In the genomic region with DNA sequence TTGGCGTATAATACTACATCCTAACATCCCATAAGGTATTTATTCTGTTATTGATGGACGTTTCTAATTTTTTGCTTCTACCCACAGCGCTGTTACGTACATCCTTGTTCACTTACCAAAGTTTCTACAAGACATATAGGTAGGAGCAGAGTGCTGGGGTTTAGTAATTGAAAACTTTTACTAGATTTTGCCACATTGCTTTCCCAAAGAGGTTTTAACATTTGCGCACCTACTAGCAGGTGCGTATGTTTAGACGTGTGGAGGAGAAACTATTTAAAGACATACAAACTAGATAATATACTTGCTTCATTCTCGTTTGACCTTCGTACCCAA, we compare ENCODE assay signal across 8 cellular contexts. TPM values are rescaled to one million over a fixed set of nuclear protein-coding genes. Genes with fewer than 3 reads are reported as not detected.
DNase-seq lines count a peak whose midpoint lies in the region; TF ChIP-seq lines count a peak whose summit lies in the region.

No MANE protein-coding gene starts in this region.

- H3K18ac ChIP-seq in trophoblast cell (ENCODE audit: low read length) = no peak overlapping the region

- H3K9me3 Mint-ChIP-seq in T-helper 2 cell treated with Interferon-gamma antibody and Interleukin-4, amounts not matched to agents 5 μg/mL and 100 μg/mL, for 36 hours = no peaks in the 10 kb centered on the region
- no peaks in the 10 kb centered on the region for H3K9me3 Mint-ChIP-seq in endodermal cell

- in situ Hi-C loops in ACHN (cut with HindIII; ENCODE audit: low pct_ligation_motif_present, low pct_unique_long_range_greater_than_20kb, low sequenced_read_pairs) = no loop called here

- no peaks in the 10 kb centered on the region for H3K9me3 ChIP-seq in Loucy (ENCODE audit: insufficient read depth, low read depth, low read length)
- no peaks in the 10 kb centered on the region for H3K9me3 ChIP-seq in endodermal cell (ENCODE audit: control insufficient read depth, low read length)
- no peaks in the 10 kb centered on the region for H3K9me3 ChIP-seq in trophoblast cell (ENCODE audit: insufficient read depth, low read depth, low read length)

- no peak overlapping the region for H4K91ac ChIP-seq in trophoblast cell (ENCODE audit: low read depth, low read length)

- no peaks in the 10 kb centered on the region for H3K27me3 Mint-ChIP-seq in T-helper 2 cell treated with Interferon-gamma antibody and Interleukin-4, amounts not matched to agents 5 μg/mL and 100 μg/mL, for 36 hours (ENCODE audit: low read depth)
- no peaks in the 10 kb centered on the region for H3K27me3 Mint-ChIP-seq in endodermal cell (ENCODE audit: insufficient read depth)

- H3F3A ChIP-seq in Loucy (ENCODE audit: low read depth) = no peaks in the 10 kb centered on the region

- WGBS in endodermal cell (ENCODE audit: insufficient coverage in 1 of 2, insufficient read length in 1 of 2), 2 experiments = 4% methylated on average over 8 of the region's 9 CpGs; no CpG with 5 or more reads in 1 of the 2 experiments
- WGBS in trophoblast cell (ENCODE audit: extremely low coverage, insufficient coverage, insufficient read length) = no CpG with 5 or more reads among the region's 9 CpGs

- H2BK5ac ChIP-seq in trophoblast cell (ENCODE audit: low read depth, low read length, poor library complexity) = no peak overlapping the region

- peaks cover 41% of the 10 kb centered on the region for H3K4me1 ChIP-seq in Loucy (ENCODE audit: insufficient read depth, low read length, poor library complexity, severe bottlenecking)
- no peaks in the 10 kb centered on the region for H3K4me1 ChIP-seq in endodermal cell (ENCODE audit: control insufficient read depth, insufficient read depth, low read length)
- H3K4me1 ChIP-seq in trophoblast cell (ENCODE audit: control insufficient read depth in 1 of 2, insufficient read depth in 2 of 2, low read length in 2 of 2) = no peaks in the 10 kb centered on the region

- no peak overlapping the region for H3K4ac ChIP-seq in trophoblast cell (ENCODE audit: low read depth, low read length)

- TF ChIP-seq CTCF in Loucy (conservative IDR thresholded peaks at IDR 0.05; ENCODE audit: low read length) = no peak
- TF ChIP-seq CTCF in endodermal cell (conservative IDR thresholded peaks at IDR 0.05) = no peak

- peaks cover 40% of the 10 kb centered on the region for H3K36me3 Mint-ChIP-seq in T-helper 2 cell treated with Interferon-gamma antibody and Interleukin-4, amounts not matched to agents 5 μg/mL and 100 μg/mL, for 36 hours (ENCODE audit: low read depth)
- peaks cover 30% of the 10 kb centered on the region for H3K36me3 Mint-ChIP-seq in endodermal cell (ENCODE audit: low read depth)

- no peak overlapping the region for H2BK120ac ChIP-seq in trophoblast cell (ENCODE audit: insufficient read depth, low read length, poor library complexity)

- peaks cover 6% of the 10 kb centered on the region for H3K27me3 ChIP-seq in Loucy (ENCODE audit: insufficient read depth, low read length, poor library complexity, severe bottlenecking)
- no peaks in the 10 kb centered on the region for H3K27me3 ChIP-seq in endodermal cell (ENCODE audit: control insufficient read depth, insufficient read depth, low read length, poor library complexity, severe bottlenecking)
- no peaks in the 10 kb centered on the region for H3K27me3 ChIP-seq in trophoblast cell (ENCODE audit: insufficient read depth, low read length)

- no peak overlapping the region for H2AK5ac ChIP-seq in trophoblast cell (ENCODE audit: low read length)

- H3K27ac ChIP-seq in endodermal cell (ENCODE audit: low read depth, low read length) (no peak overlapping the region), trophoblast cell (ENCODE audit: low read depth, low read length) (no peak overlapping the region)

- peaks cover 37% of the 10 kb centered on the region for H3K4me1 Mint-ChIP-seq in T-helper 2 cell treated with Interferon-gamma antibody and Interleukin-4, amounts not matched to agents 5 μg/mL and 100 μg/mL, for 36 hours (ENCODE audit: low read depth)
- H3K4me1 Mint-ChIP-seq in endodermal cell = peaks cover 19% of the 10 kb centered on the region

- no peak for DNase-seq in T-helper 2 cell treated with Interferon-gamma antibody and Interleukin-4, amounts not matched to agents 5 μg/mL and 100 μg/mL, for 36 hours (ENCODE audit: low spot score)
- DNase-seq in T-helper 2 cell (no peak), endodermal cell (no peak), trophoblast cell (no peak), 8988T (no peak), C1 segment of cervical spinal cord (lab: John Stamatoyannopoulos, UW) (no peak), ACHN (no peak)

- H3K9me2 ChIP-seq in Loucy (replicated peaks; ENCODE audit: low read depth, low read length) = no peaks in the 10 kb centered on the region

- H3K36me3 ChIP-seq in Loucy (ENCODE audit: insufficient read depth, low read length) = peaks cover 27% of the 10 kb centered on the region
- peaks cover 32% of the 10 kb centered on the region for H3K36me3 ChIP-seq in endodermal cell (ENCODE audit: control insufficient read depth, insufficient read depth, low read length)
- H3K36me3 ChIP-seq in trophoblast cell (ENCODE audit: control insufficient read depth in 1 of 2, insufficient read depth in 2 of 2, low read length in 2 of 2) = peaks cover 10 to 14% of the 10 kb centered on the region in 2 experiments

- H3K9ac ChIP-seq in Loucy (ENCODE audit: low read depth, low read length, poor library complexity, severe bottlenecking) (peak overlapping the region; percentile 99), endodermal cell (ENCODE audit: extremely low read depth, low read length, poor library complexity, severe bottlenecking) (peak overlapping the region; percentile 95), trophoblast cell (ENCODE audit: low read length) (peak overlapping the region; percentile 70)

- H4K8ac ChIP-seq in trophoblast cell (ENCODE audit: low read depth, low read length) = no peak overlapping the region

- H3K79me2 ChIP-seq in Loucy (ENCODE audit: insufficient read depth, low read length) (peaks cover 60% of the 10 kb centered on the region), trophoblast cell (ENCODE audit: control insufficient read depth, insufficient read depth, low read length, poor library complexity) (peaks cover 9% of the 10 kb centered on the region)

- no peak overlapping the region for H3K23ac ChIP-seq in trophoblast cell (ENCODE audit: low read length)

- H3K4me2 ChIP-seq in Loucy (ENCODE audit: low read depth, low read length, poor library complexity, severe bottlenecking) (peak overlapping the region; percentile 95), trophoblast cell (ENCODE audit: low read length) (peak overlapping the region; percentile 89)

- no peak overlapping the region for H2BK12ac ChIP-seq in trophoblast cell (ENCODE audit: low read length)

- no peak overlapping the region for H4K12ac ChIP-seq in trophoblast cell (ENCODE audit: low read depth, low read length)

- H3K79me1 ChIP-seq in trophoblast cell (ENCODE audit: low read length) = peaks cover 10% of the 10 kb centered on the region

- H3K4me3 ChIP-seq in Loucy (ENCODE audit: low read length, poor library complexity, severe bottlenecking) (peak overlapping the region; percentile 99), endodermal cell (ENCODE audit: low read length) (peak overlapping the region; percentile 96), trophoblast cell (ENCODE audit: low read depth, low read length) (peak overlapping the region; percentile 53)

- H3K14ac ChIP-seq in trophoblast cell (ENCODE audit: low read length) = no peak overlapping the region

- H2AFZ ChIP-seq in Loucy (ENCODE audit: low read length) = peak overlapping the region; percentile 57
- no peak overlapping the region for H2AFZ ChIP-seq in trophoblast cell (ENCODE audit: insufficient read depth, low read length, poor library complexity)

- peak overlapping the region; percentile 99 for H3K27ac Mint-ChIP-seq in T-helper 2 cell treated with Interferon-gamma antibody and Interleukin-4, amounts not matched to agents 5 μg/mL and 100 μg/mL, for 36 hours
- H3K27ac Mint-ChIP-seq in endodermal cell = peak overlapping the region; percentile 100

- peaks cover 43% of the 10 kb centered on the region for H4K20me1 ChIP-seq in Loucy (ENCODE audit: insufficient read depth, low read length, poor library complexity, severe bottlenecking)

- H3K4me3 Mint-ChIP-seq in T-helper 2 cell treated with Interferon-gamma antibody and Interleukin-4, amounts not matched to agents 5 μg/mL and 100 μg/mL, for 36 hours = peak overlapping the region; percentile 94
- H3K4me3 Mint-ChIP-seq in endodermal cell = peak overlapping the region; percentile 95

RNA-seq across cellular contexts. Expression of a gene that starts 0.6 kb away (rescaled TPM):
- 100 to 1,000 TPM; 882 to 975 TPM for total RNA-seq in endodermal cell
- 1,851 TPM for polyA plus RNA-seq in endodermal cell (2013, experiment 1 of 2)
- polyA plus RNA-seq in endodermal cell (2013, experiment 2 of 2) = 1,837 TPM
- 1,957 and 1,968 TPM in 2 replicates for polyA plus RNA-seq in trophoblast cell (2013)

RNA-seq across cellular contexts. Expression of a gene that starts 19.8 kb away (rescaled TPM):
- 1 to 10 TPM in 1 of 2 donors, under 1 TPM in 1; 0.95 to 1.1 TPM for total RNA-seq in endodermal cell
- polyA plus RNA-seq in endodermal cell (2013, experiment 1 of 2) = 1.2 TPM
- 0.70 TPM for polyA plus RNA-seq in endodermal cell (2013, experiment 2 of 2)
- polyA plus RNA-seq in trophoblast cell (2013) = 2.5 and 2.8 TPM in 2 replicates
